7 cellular contexts compared by ENCODE assay signal in genomic region chr21:16320110-16320509, GRCh38.
"Had no signal": no experiment of that assay in that cellular context is flagged by ENCODE, and none has a peak within 500 bp of the region (broad histone marks: within the 10 kb centered on the region; RNA-seq: fewer than 3 reads in every experiment).

No MANE protein-coding gene starts in this region.

- DNase-seq: H7, HFFc6, KG1 had no signal

- ATAC-seq: GM23338, HCT116 had no signal

- H3K4me2 ChIP-seq: GM23338 had no signal

- H3K36me3 ChIP-seq: HAP-1 had no signal

- H3K9me3 ChIP-seq: HAP-1 had no signal

- H3K27ac ChIP-seq: HL-60 had no signal

- H2AFZ ChIP-seq: GM23338 had no signal

- H3K4me1 ChIP-seq: HAP-1 had no signal

- H3K4me3 ChIP-seq: GM23338, HAP-1 had no signal
